Comparison of ENCODE assay signal across 9 cellular contexts in genomic region chr17:29618272-29619065, GRCh38. TPM values are rescaled to one million over a fixed set of nuclear protein-coding genes. Genes with fewer than 3 reads are reported as not detected.
A peak's percentile ranks its signal among the peaks of the same experiment; 100 is the strongest.
DNase-seq lines count a peak whose midpoint lies in the region; ATAC-seq, FAIRE-seq and TF ChIP-seq lines count a peak whose summit lies in the region.
"Had no signal": no experiment of that assay in that cellular context is flagged by ENCODE, and none has a peak within 500 bp of the region (broad histone marks: within the 10 kb centered on the region; RNA-seq: fewer than 3 reads in every experiment).

No MANE protein-coding gene starts in this region.

- H2AFZ ChIP-seq in K562 (ENCODE audit: low read depth, low read length): peak overlapping the region; percentile 95

- no peak for FAIRE-seq in K562 (lab: Jason Lieb, UNC)

- peak overlapping the region; percentile 80 for H3K4me3 Mint-ChIP-seq in stimulated activated naive CD8-positive, alpha-beta T cell treated with anti-CD3 and anti-CD28 coated beads, Interleukin-15, Interleukin-2, amounts not matched to agents 100 ng/mL and 50 ng/mL, for 24 hours

- no peak for TF ChIP-seq EP300 in K562 (IDR thresholded peaks at IDR 0.05; ENCODE audit: low read length)

- TF ChIP-seq CTCF in K562 (IDR thresholded peaks at IDR 0.05 in 2 of 3, conservative IDR thresholded peaks at IDR 0.05 in 1 of 3; ENCODE audit: insufficient read depth in 2 of 3, low read depth in 1 of 3, low read length in 3 of 3) (no peak; a peak in 1 of 6 replicates), uterus (IDR thresholded peaks at IDR 0.05) (no peak)

- peak overlapping the region; percentile 60 for H3K4me2 ChIP-seq in K562 (ENCODE audit: insufficient read depth, low read length)

- H3K27me3 Mint-ChIP-seq in stimulated activated naive CD8-positive, alpha-beta T cell treated with anti-CD3 and anti-CD28 coated beads, Interleukin-15, Interleukin-2, amounts not matched to agents 100 ng/mL and 50 ng/mL, for 24 hours: no peaks in the 10 kb centered on the region
- H3K27me3 Mint-ChIP-seq: CD4-positive, alpha-beta memory T cell had no signal

- H3K4me3 ChIP-seq in K562 (0 out of 2 replicates have a peak overlapping the region, but pooled peaks have one; percentile 15), mesodermal cell (ENCODE audit: extremely low read depth, insufficient read depth, low read length, poor library complexity, severe bottlenecking) (peak overlapping the region; percentile 12), uterus (peak overlapping the region in 1 of 2 donors; percentile 3)

- no peaks in the 10 kb centered on the region for H3K9me3 Mint-ChIP-seq in stimulated activated naive CD8-positive, alpha-beta T cell treated with anti-CD3 and anti-CD28 coated beads, Interleukin-15, Interleukin-2, amounts not matched to agents 100 ng/mL and 50 ng/mL, for 24 hours
- H3K9me3 Mint-ChIP-seq: CD4-positive, alpha-beta memory T cell had no signal

- 30% methylated on average over 21 of the region's 22 CpGs for WGBS in K562 (ENCODE audit: insufficient coverage, low coverage, missing lambda C conversion rate)
- WGBS in mesodermal cell (ENCODE audit: insufficient coverage in 2 of 2), 2 experiments: 53 to 74% methylated on average over 7 to 18 of the region's 22 CpGs

- in situ Hi-C loops in K562 (cut with MboI): no loop called here

- no peaks in the 10 kb centered on the region for H3K79me2 ChIP-seq in K562 (ENCODE audit: control insufficient read depth, insufficient read depth, low read length)

- H3K9ac ChIP-seq in K562 (ENCODE audit: insufficient read depth in 1 of 2, low read depth in 2 of 2, low read length in 2 of 2): peak overlapping the region in 1 of 2 experiments; percentile 88; a peak in 2 of 4 replicates

- CTCF ChIA-PET in K562 (lab: Yijun Ruan, JAX; ENCODE audit: low intra/inter-chr PET ratio): interaction anchor here (0.5 to 1.4 kb wide), 7 partner anchors 34 to 475 kb away, joined by 3 to 5 read pairs (median 5); no protein-coding TSS in a partner anchor

- no peak overlapping the region for H3K27ac Mint-ChIP-seq in stimulated activated naive CD8-positive, alpha-beta T cell treated with anti-CD3 and anti-CD28 coated beads, Interleukin-15, Interleukin-2, amounts not matched to agents 100 ng/mL and 50 ng/mL, for 24 hours

- intact Hi-C loops in K562 (cut with micrococcal nuclease) (loop anchor here (10.0 kb wide), 1 partner anchor 474 kb away; no protein-coding TSS in a partner anchor), uterus (cut with DNase I; ENCODE audit: low total_unique reads) (no loop called here)

- H3K27me3 ChIP-seq in K562 (ENCODE audit: control insufficient read depth in 2 of 2, insufficient read depth in 2 of 2, low read length in 2 of 2) (no peaks in the 10 kb centered on the region), uterus (peaks cover 0 to 11% of the 10 kb centered on the region in 2 donors)

- H3K36me3 Mint-ChIP-seq in stimulated activated naive CD8-positive, alpha-beta T cell treated with anti-CD3 and anti-CD28 coated beads, Interleukin-15, Interleukin-2, amounts not matched to agents 100 ng/mL and 50 ng/mL, for 24 hours (ENCODE audit: low read depth): no peaks in the 10 kb centered on the region

- H3K27ac ChIP-seq in K562 (ENCODE audit: extremely low read depth, low read depth, low read length): no peak overlapping the region
- H3K27ac ChIP-seq in mesodermal cell (ENCODE audit: low read depth, low read length, severe bottlenecking): no peak overlapping the region
- H3K27ac ChIP-seq in uterus: no peak overlapping the region

- no peaks in the 10 kb centered on the region for H3K36me3 ChIP-seq in K562 (ENCODE audit: control insufficient read depth, insufficient read depth, low read length)
- H3K36me3 ChIP-seq in mesodermal cell (ENCODE audit: control insufficient read depth, insufficient read depth, low read length): no peaks in the 10 kb centered on the region
- H3K36me3 ChIP-seq in uterus: no peaks in the 10 kb centered on the region

- no peaks in the 10 kb centered on the region for H3K9me3 ChIP-seq in K562 (replicated peaks; ENCODE audit: control insufficient read depth, insufficient read depth, low read depth, low read length)
- H3K9me3 ChIP-seq in mesodermal cell (ENCODE audit: control insufficient read depth, low read length): no peaks in the 10 kb centered on the region
- no peaks in the 10 kb centered on the region for H3K9me3 ChIP-seq in uterus

- H3K9me1 ChIP-seq in K562 (ENCODE audit: control insufficient read depth, insufficient read depth, low read length): no peaks in the 10 kb centered on the region

- BruUV-seq in K562 (replicated peaks; lab: Mats Ljungman, UMichigan): no TSS peak

- ATAC-seq in stimulated activated naive CD8-positive, alpha-beta T cell treated with anti-CD3 and anti-CD28 coated beads, Interleukin-15, Interleukin-2, amounts not matched to agents 100 U/mL and 50 U/mL, for 24 hours: no peak
- ATAC-seq in K562: peak; percentile 8
- ATAC-seq in HG02678 (IDR thresholded peaks at IDR 0.05; ENCODE audit: unreplicated experiment): no peak
- no peak for ATAC-seq in HG02763 (IDR thresholded peaks at IDR 0.05; ENCODE audit: unreplicated experiment)

- TF ChIP-seq POLR2A in K562 (conservative IDR thresholded peaks at IDR 0.05) (no peak), uterus (IDR thresholded peaks at IDR 0.05) (no peak)

- POLR2A ChIA-PET in K562 (lab: Yijun Ruan, JAX): interaction anchor here (0.6 to 1.9 kb wide), 5 partner anchors 21 to 475 kb away, joined by 3 to 4 read pairs (median 3); no protein-coding TSS in a partner anchor

- no peaks in the 10 kb centered on the region; the same call in 1 of the 2 replicates for H4K20me1 ChIP-seq in K562 (replicated peaks; ENCODE audit: control insufficient read depth, insufficient read depth, low read length)

- H3K4me1 ChIP-seq in K562 (replicated peaks in 1 of 2; ENCODE audit: control insufficient read depth in 2 of 2, insufficient read depth in 2 of 2, low read length in 2 of 2) (peaks cover 33 to 77% of the 10 kb centered on the region in 2 experiments), mesodermal cell (ENCODE audit: control insufficient read depth, insufficient read depth, low read length, poor library complexity, severe bottlenecking) (peaks cover 31% of the 10 kb centered on the region), uterus (peaks cover 0 to 23% of the 10 kb centered on the region in 2 donors)

- DNase-seq in stimulated activated naive CD8-positive, alpha-beta T cell treated with anti-CD3 and anti-CD28 coated beads, Interleukin-15, Interleukin-2, amounts not matched to agents 100 U/mL and 50 U/mL, for 24 hours: no peak
- no peak for DNase-seq in K562 (ENCODE audit: extremely low read depth in 1 of 4, low spot score in 3 of 4)
- no peak for DNase-seq in medulla oblongata (ENCODE audit: extremely low spot score)
- no peak for DNase-seq in uterus

- H3K4me1 Mint-ChIP-seq in stimulated activated naive CD8-positive, alpha-beta T cell treated with anti-CD3 and anti-CD28 coated beads, Interleukin-15, Interleukin-2, amounts not matched to agents 100 ng/mL and 50 ng/mL, for 24 hours (ENCODE audit: low read depth): peaks cover 63% of the 10 kb centered on the region

- no peak; a peak in 1 of 4 replicates for TF ChIP-seq RAD21 in K562 (CRISPR knock-in tag; conservative IDR thresholded peaks at IDR 0.05 in 1 of 2, IDR thresholded peaks at IDR 0.05 in 1 of 2)

RNA-seq across cellular contexts. Expression of gene CORO6, which starts 4.2 kb away (rescaled TPM):
- total RNA-seq in K562 (2011; cell fraction: chromatin; rRNA removed; ENCODE audit: low replicate concordance): 15.2 and 53.0 TPM in 2 replicates
- total RNA-seq in K562 (2011; cell fraction: nucleolus; rRNA removed): 19.7 and 21.4 TPM in 2 replicates
- 13.7 and 15.3 TPM in 2 replicates for total RNA-seq in K562 (2011; cell fraction: nucleoplasm; rRNA removed)
- 2.8 and 2.9 TPM in 2 replicates for total RNA-seq in K562 (2014; rRNA removed)
- 0.47 and 0.64 TPM in 2 replicates for total RNA-seq in K562 (2014; rRNA removed; fragmentation: Illumina TruSeq; extraction: Trizol)
- 1.7 and 2.5 TPM in 2 replicates for total RNA-seq in K562 (2015; rRNA removed; fragmentation: Illumina TruSeq; extraction: Trizol)
- total RNA-seq in K562 (2021): 4.4 TPM in 2 replicates
- polyA plus RNA-seq in K562 (2011; rRNA removed): 9.8 and 11.9 TPM in 2 replicates
- polyA plus RNA-seq in K562 (2011; cell fraction: cytosol; rRNA removed): 4.9 and 9.8 TPM in 2 replicates
- polyA plus RNA-seq in K562 (2011; cell fraction: nucleus; rRNA removed): 96.7 and 310 TPM in 2 replicates
- 4.9 and 6.6 TPM in 2 replicates for polyA plus RNA-seq in K562 (2012)
- polyA plus RNA-seq in K562 (2014; fragmentation: Illumina TruSeq; extraction: Trizol): 2.4 and 3.1 TPM in 2 replicates
- under 1 TPM; 0.04 to 0.11 TPM for polyA plus RNA-seq in K562 (2014; fragmentation: Nextera tagmentation; extraction: Ambion mirVana)
- polyA plus RNA-seq in K562 (2014; rRNA removed): 6.6 and 9.1 TPM in 2 replicates
- polyA minus RNA-seq in K562 (2011; rRNA and poly(A)+ RNA removed): 5.3 and 14.2 TPM in 2 replicates
- 2.5 and 5.4 TPM in 2 replicates for polyA minus RNA-seq in K562 (2011; cell fraction: cytosol; rRNA and poly(A)+ RNA removed)
- 15.4 and 24.0 TPM in 2 replicates for polyA minus RNA-seq in K562 (2011; cell fraction: nucleus; rRNA and poly(A)+ RNA removed)
- polyA plus RNA-seq in mesodermal cell (2013, experiment 1 of 2): 21.6 TPM
- 16.5 TPM for polyA plus RNA-seq in mesodermal cell (2013, experiment 2 of 2)
- 1 to 10 TPM; 3.8 to 7.8 (median 5.1) TPM for total RNA-seq in uterus
- polyA plus RNA-seq: CD4-positive, alpha-beta memory T cell had no signal

RNA-seq across cellular contexts. Expression of gene ANKRD13B, which starts 25.5 kb away (rescaled TPM):
- 17.2 and 53.9 TPM in 2 replicates for total RNA-seq in K562 (2011; cell fraction: chromatin; rRNA removed; ENCODE audit: low replicate concordance)
- 37.9 and 41.4 TPM in 2 replicates for total RNA-seq in K562 (2011; cell fraction: nucleolus; rRNA removed)
- total RNA-seq in K562 (2011; cell fraction: nucleoplasm; rRNA removed): 20.8 and 22.1 TPM in 2 replicates
- total RNA-seq in K562 (2014; rRNA removed) (15.8 and 17.1 TPM in 2 replicates), K562 (2014; rRNA removed; fragmentation: Illumina TruSeq; extraction: Trizol) (2.5 and 3.5 TPM in 2 replicates), K562 (2015; rRNA removed; fragmentation: Illumina TruSeq; extraction: Trizol) (4.3 and 5.0 TPM in 2 replicates), K562 (2021) (22.3 and 28.1 TPM in 2 replicates), uterus (10 to 100 TPM in 3 of 4 donors, 1 to 10 TPM in 1; 2.8 to 17.0 (median 12.7) TPM)
- polyA plus RNA-seq in K562 (2011; rRNA removed) (4.6 and 6.5 TPM in 2 replicates), K562 (2014; fragmentation: Illumina TruSeq; extraction: Trizol) (10.3 and 11.7 TPM in 2 replicates), K562 (2014; fragmentation: Nextera tagmentation; extraction: Ambion mirVana) (under 1 TPM; 0.15 to 0.59 TPM), K562 (2014; rRNA removed) (14.2 and 15.6 TPM in 2 replicates)
- 3.9 and 14.6 TPM in 2 replicates for polyA plus RNA-seq in K562 (2011; cell fraction: cytosol; rRNA removed)
- polyA plus RNA-seq in K562 (2011; cell fraction: nucleus; rRNA removed): 28.4 and 73.6 TPM in 2 replicates
- polyA plus RNA-seq in K562 (2012): 9.4 and 11.3 TPM in 2 replicates
- polyA minus RNA-seq in K562 (2011; rRNA and poly(A)+ RNA removed): 2.5 and 3.7 TPM in 2 replicates
- 8.7 and 9.4 TPM in 2 replicates for polyA minus RNA-seq in K562 (2011; cell fraction: cytosol; rRNA and poly(A)+ RNA removed)
- polyA minus RNA-seq in K562 (2011; cell fraction: nucleus; rRNA and poly(A)+ RNA removed): 11.3 and 11.8 TPM in 2 replicates
- 10.7 TPM for polyA plus RNA-seq in mesodermal cell (2013, experiment 1 of 2)
- polyA plus RNA-seq in mesodermal cell (2013, experiment 2 of 2): 5.9 TPM
- polyA plus RNA-seq: CD4-positive, alpha-beta memory T cell had no signal

RNA-seq across cellular contexts. Expression of gene GIT1, which starts 29.0 kb away (rescaled TPM):
- 26.1 and 92.6 TPM in 2 replicates for total RNA-seq in K562 (2011; cell fraction: chromatin; rRNA removed; ENCODE audit: low replicate concordance)
- total RNA-seq in K562 (2011; cell fraction: nucleolus; rRNA removed): 53.0 and 61.9 TPM in 2 replicates
- total RNA-seq in K562 (2011; cell fraction: nucleoplasm; rRNA removed): 24.8 and 33.5 TPM in 2 replicates
- total RNA-seq in K562 (2014; rRNA removed) (22.6 and 27.5 TPM in 2 replicates), K562 (2014; rRNA removed; fragmentation: Illumina TruSeq; extraction: Trizol) (7.2 and 11.4 TPM in 2 replicates), K562 (2015; rRNA removed; fragmentation: Illumina TruSeq; extraction: Trizol) (17.1 and 17.3 TPM in 2 replicates), K562 (2021) (31.3 and 35.3 TPM in 2 replicates), uterus (10 to 100 TPM; 13.1 to 75.0 (median 22.9) TPM)
- polyA plus RNA-seq in K562 (2011; rRNA removed) (15.9 and 16.5 TPM in 2 replicates), K562 (2014; fragmentation: Illumina TruSeq; extraction: Trizol) (29.9 and 31.2 TPM in 2 replicates), K562 (2014; fragmentation: Nextera tagmentation; extraction: Ambion mirVana) (under 1 TPM; 0.35 to 0.38 TPM), K562 (2014; rRNA removed) (21.4 and 21.6 TPM in 2 replicates)
- 12.4 and 42.3 TPM in 2 replicates for polyA plus RNA-seq in K562 (2011; cell fraction: cytosol; rRNA removed)
- polyA plus RNA-seq in K562 (2011; cell fraction: nucleus; rRNA removed): 30.8 and 82.9 TPM in 2 replicates
- polyA plus RNA-seq in K562 (2012): 22.2 and 29.8 TPM in 2 replicates
- polyA minus RNA-seq in K562 (2011; rRNA and poly(A)+ RNA removed): 7.8 and 14.8 TPM in 2 replicates
- 22.0 and 24.6 TPM in 2 replicates for polyA minus RNA-seq in K562 (2011; cell fraction: cytosol; rRNA and poly(A)+ RNA removed)
- 21.4 and 31.9 TPM in 2 replicates for polyA minus RNA-seq in K562 (2011; cell fraction: nucleus; rRNA and poly(A)+ RNA removed)
- 57.7 TPM for polyA plus RNA-seq in mesodermal cell (2013, experiment 1 of 2)
- polyA plus RNA-seq in mesodermal cell (2013, experiment 2 of 2): 43.1 TPM

RNA-seq across cellular contexts. Expression of gene TP53I13, which starts 50.0 kb away (rescaled TPM):
- 13.5 and 50.0 TPM in 2 replicates for total RNA-seq in K562 (2011; cell fraction: chromatin; rRNA removed; ENCODE audit: low replicate concordance)
- total RNA-seq in K562 (2011; cell fraction: nucleolus; rRNA removed): 63.0 and 73.5 TPM in 2 replicates
- 36.1 and 46.0 TPM in 2 replicates for total RNA-seq in K562 (2011; cell fraction: nucleoplasm; rRNA removed)
- total RNA-seq in K562 (2014; rRNA removed) (25.2 and 27.6 TPM in 2 replicates), K562 (2014; rRNA removed; fragmentation: Illumina TruSeq; extraction: Trizol) (1.8 and 3.3 TPM in 2 replicates), K562 (2015; rRNA removed; fragmentation: Illumina TruSeq; extraction: Trizol) (13.0 and 13.9 TPM in 2 replicates), K562 (2021) (24.5 and 28.3 TPM in 2 replicates), uterus (10 to 100 TPM; 35.6 to 50.3 (median 45.1) TPM)
- polyA plus RNA-seq in K562 (2011; rRNA removed) (9.1 and 10.3 TPM in 2 replicates), K562 (2014; fragmentation: Illumina TruSeq; extraction: Trizol) (4.7 and 13.5 TPM in 2 replicates), K562 (2014; fragmentation: Nextera tagmentation; extraction: Ambion mirVana) (under 1 TPM; 0.08 to 0.13 TPM), K562 (2014; rRNA removed) (23.8 and 27.2 TPM in 2 replicates)
- polyA plus RNA-seq in K562 (2011; cell fraction: cytosol; rRNA removed): 9.9 and 48.3 TPM in 2 replicates
- polyA plus RNA-seq in K562 (2011; cell fraction: nucleus; rRNA removed): 48.7 and 101 TPM in 2 replicates
- polyA plus RNA-seq in K562 (2012): 16.9 and 38.4 TPM in 2 replicates
- 1.5 and 4.3 TPM in 2 replicates for polyA minus RNA-seq in K562 (2011; rRNA and poly(A)+ RNA removed)
- 16.0 and 22.0 TPM in 2 replicates for polyA minus RNA-seq in K562 (2011; cell fraction: cytosol; rRNA and poly(A)+ RNA removed)
- polyA minus RNA-seq in K562 (2011; cell fraction: nucleus; rRNA and poly(A)+ RNA removed): 17.6 and 17.8 TPM in 2 replicates
- polyA plus RNA-seq in mesodermal cell (2013, experiment 1 of 2): 42.6 TPM
- polyA plus RNA-seq in mesodermal cell (2013, experiment 2 of 2): 31.8 TPM

RNA-seq across cellular contexts. Expression of gene ABHD15, which starts 51.6 kb away (rescaled TPM):
- 4.0 and 8.2 TPM in 2 replicates for total RNA-seq in K562 (2011; cell fraction: chromatin; rRNA removed; ENCODE audit: low replicate concordance)
- 6.7 and 7.8 TPM in 2 replicates for total RNA-seq in K562 (2011; cell fraction: nucleolus; rRNA removed)
- 4.4 and 5.1 TPM in 2 replicates for total RNA-seq in K562 (2011; cell fraction: nucleoplasm; rRNA removed)
- 2.4 and 3.1 TPM in 2 replicates for total RNA-seq in K562 (2014; rRNA removed)
- total RNA-seq in K562 (2014; rRNA removed; fragmentation: Illumina TruSeq; extraction: Trizol): 2.0 and 2.2 TPM in 2 replicates
- total RNA-seq in K562 (2015; rRNA removed; fragmentation: Illumina TruSeq; extraction: Trizol): 3.8 and 4.2 TPM in 2 replicates
- 4.0 and 4.2 TPM in 2 replicates for total RNA-seq in K562 (2021)
- 0.85 and 1.8 TPM in 2 replicates for polyA plus RNA-seq in K562 (2011; rRNA removed)
- polyA plus RNA-seq in K562 (2011; cell fraction: cytosol; rRNA removed): 0.83 and 3.0 TPM in 2 replicates
- 1.4 and 2.9 TPM in 2 replicates for polyA plus RNA-seq in K562 (2011; cell fraction: nucleus; rRNA removed)
- 3.2 and 5.4 TPM in 2 replicates for polyA plus RNA-seq in K562 (2012)
- 2.4 and 2.5 TPM in 2 replicates for polyA plus RNA-seq in K562 (2014; fragmentation: Illumina TruSeq; extraction: Trizol)
- under 1 TPM; 0.85 to 0.97 TPM for polyA plus RNA-seq in K562 (2014; fragmentation: Nextera tagmentation; extraction: Ambion mirVana)
- polyA plus RNA-seq in K562 (2014; rRNA removed): 2.1 and 2.9 TPM in 2 replicates
- polyA minus RNA-seq in K562 (2011; rRNA and poly(A)+ RNA removed): 1.6 and 3.6 TPM in 2 replicates
- polyA minus RNA-seq in K562 (2011; cell fraction: cytosol; rRNA and poly(A)+ RNA removed): 1.5 and 2.9 TPM in 2 replicates
- polyA minus RNA-seq in K562 (2011; cell fraction: nucleus; rRNA and poly(A)+ RNA removed): 1.7 and 2.8 TPM in 2 replicates
- 1.4 TPM for polyA plus RNA-seq in mesodermal cell (2013, experiment 1 of 2)
- polyA plus RNA-seq in mesodermal cell (2013, experiment 2 of 2): 1.5 TPM
- total RNA-seq in uterus: 10 to 100 TPM in 1 of 4 donors, 1 to 10 TPM in 2, under 1 TPM in 1; 0.26 to 11.4 (median 4.4) TPM
